ENCODE assay signal across 8 cellular contexts in the genomic region with DNA sequence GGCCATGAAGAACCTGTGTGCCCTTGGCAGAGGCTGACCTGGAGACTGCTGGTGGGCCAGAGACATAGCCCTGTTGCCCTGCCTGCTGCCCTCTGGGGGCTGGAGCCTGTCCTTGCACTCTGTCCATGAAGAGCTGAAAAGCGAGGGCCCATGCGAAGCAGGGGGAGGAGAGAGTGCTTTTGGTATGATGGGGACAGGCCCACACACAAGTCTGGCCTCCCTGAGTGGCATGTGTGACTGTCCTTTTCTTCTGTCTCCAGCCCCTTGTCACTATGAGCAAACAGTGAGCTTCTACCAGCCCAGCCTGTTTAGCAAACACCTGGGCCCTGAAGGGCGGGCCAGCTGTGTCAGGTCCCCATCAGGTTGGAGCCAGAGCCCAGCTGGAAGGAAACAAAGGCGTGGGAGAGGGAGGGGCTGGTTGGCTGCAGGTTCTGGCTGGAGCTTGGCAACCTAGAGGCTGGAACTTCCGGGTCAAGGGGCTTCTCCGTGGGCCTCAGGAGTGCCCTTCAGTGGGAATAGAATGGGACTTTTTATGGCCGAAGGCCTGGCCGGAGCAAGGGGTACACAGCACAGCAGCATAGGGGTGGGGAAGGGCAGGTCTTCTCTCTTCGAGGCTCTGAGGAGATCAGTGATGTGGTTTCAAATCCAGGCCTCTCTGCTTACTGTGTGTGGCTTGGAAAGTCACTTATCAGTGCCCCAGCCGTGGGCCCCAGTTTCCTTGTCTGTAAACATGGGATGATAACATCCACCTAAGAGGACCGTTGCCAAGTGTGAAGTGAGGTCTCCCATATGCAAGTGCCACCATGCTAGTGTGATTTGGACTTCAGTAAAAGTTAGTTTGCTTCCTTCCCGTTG. TPM values are rescaled to one million over a fixed set of nuclear protein-coding genes. Genes with fewer than 3 reads are reported as not detected.
DNase-seq lines count a peak whose midpoint lies in the region; ATAC-seq, FAIRE-seq and TF ChIP-seq lines count a peak whose summit lies in the region.

No MANE protein-coding gene starts in this region.

- H2AK5ac ChIP-seq in mesenchymal stem cell (ENCODE audit: low read length, severe bottlenecking): no peak overlapping the region

- no peak overlapping the region for H3K18ac ChIP-seq in mesenchymal stem cell (ENCODE audit: low read depth in 1 of 2, low read length in 2 of 2)

- no peak overlapping the region for H3K4me2 ChIP-seq in mesenchymal stem cell (ENCODE audit: low read length, poor library complexity, severe bottlenecking)

- no peak overlapping the region for H3K14ac ChIP-seq in mesenchymal stem cell (ENCODE audit: low read length in 2 of 2)

- TF ChIP-seq CTCF in bronchial epithelial cell (IDR thresholded peaks at IDR 0.05; ENCODE audit: insufficient read depth, low read length, severe bottlenecking): peak; percentile 79

- no peak overlapping the region for H4K91ac ChIP-seq in mesenchymal stem cell (ENCODE audit: low read length)

- peaks cover 59% of the 10 kb centered on the region for H3K79me1 ChIP-seq in mesenchymal stem cell (replicated peaks; ENCODE audit: low read length, poor library complexity, severe bottlenecking)

- H2BK120ac ChIP-seq in mesenchymal stem cell (ENCODE audit: low read depth, low read length): no peak overlapping the region

- H2BK12ac ChIP-seq in mesenchymal stem cell (ENCODE audit: low read length in 2 of 2): peak overlapping the region in 1 of 2 experiments; percentile 22

- H2BK15ac ChIP-seq in mesenchymal stem cell (ENCODE audit: low read depth, poor library complexity, severe bottlenecking): no peak overlapping the region

- ATAC-seq in HG03175 (IDR thresholded peaks at IDR 0.05; ENCODE audit: unreplicated experiment): peak; percentile 76
- no peak for ATAC-seq in GM21360 (IDR thresholded peaks at IDR 0.05; ENCODE audit: unreplicated experiment)

- no peak for TF ChIP-seq POLR2A in GM12891 (IDR thresholded peaks at IDR 0.05; ENCODE audit: low read depth, low read length)

- peaks cover 1% of the 10 kb centered on the region for H3K36me3 ChIP-seq in bronchial epithelial cell (ENCODE audit: control insufficient read depth, insufficient read depth, low read length)
- H3K36me3 ChIP-seq in mesenchymal stem cell (ENCODE audit: control insufficient read depth in 1 of 2, insufficient read depth in 2 of 2, low read depth in 1 of 2, low read length in 2 of 2): peaks cover 25 to 33% of the 10 kb centered on the region in 2 experiments

- H3K4me3 ChIP-seq in bronchial epithelial cell (ENCODE audit: low read depth, low read length) (no peak overlapping the region), mesenchymal stem cell (ENCODE audit: insufficient read depth in 1 of 2, low read depth in 1 of 2, low read length in 2 of 2) (no peak overlapping the region)

- H3K4ac ChIP-seq in mesenchymal stem cell (ENCODE audit: low read depth in 1 of 2, low read length in 2 of 2): no peak overlapping the region

- no peak overlapping the region for H3K27ac ChIP-seq in mesenchymal stem cell (ENCODE audit: low read length, poor library complexity, severe bottlenecking)

- no peak overlapping the region for H2BK5ac ChIP-seq in mesenchymal stem cell (ENCODE audit: low read depth, low read length, poor library complexity, severe bottlenecking)

- peaks cover 17% of the 10 kb centered on the region for H3K4me1 ChIP-seq in mesenchymal stem cell (ENCODE audit: control insufficient read depth, insufficient read depth, low read depth, low read length)

- H3K9ac ChIP-seq in mesenchymal stem cell (ENCODE audit: low read length): no peak overlapping the region

- no peak overlapping the region for H4K8ac ChIP-seq in mesenchymal stem cell (ENCODE audit: low read length)

- H3K23ac ChIP-seq in mesenchymal stem cell (ENCODE audit: low read length in 2 of 2): no peak overlapping the region

- WGBS in mesenchymal stem cell: 85% methylated on average over 12 of the region's 12 CpGs

- no peaks in the 10 kb centered on the region for H3K9me3 ChIP-seq in mesenchymal stem cell (ENCODE audit: control insufficient read depth, low read length)

- DNase-seq in AG20443 (ENCODE audit: low spot score): peak; percentile 53
- peak; percentile 69 for DNase-seq in GM12891 (ENCODE audit: insufficient read length, low spot score)
- DNase-seq in RPMI7951 (ENCODE audit: low read depth): peak; percentile 16
- peak; percentile 52 for DNase-seq in bronchial epithelial cell (ENCODE audit: low read depth)
- peak; percentile 58 for DNase-seq in mesenchymal stem cell
- no peak for DNase-seq in cerebellar nuclear complex (lab: John Stamatoyannopoulos, UW)

- H3K27me3 ChIP-seq in bronchial epithelial cell (ENCODE audit: control insufficient read depth, insufficient read depth, low read length) (no peaks in the 10 kb centered on the region), mesenchymal stem cell (ENCODE audit: control insufficient read depth in 1 of 2, insufficient read depth in 1 of 2, low read length in 2 of 2) (no peaks in the 10 kb centered on the region)

- no peak overlapping the region for H2AFZ ChIP-seq in mesenchymal stem cell (ENCODE audit: low read depth, low read length)

- FAIRE-seq in GM12891 (lab: Jason Lieb, UNC): peak; percentile 38
- no peak for FAIRE-seq in bronchial epithelial cell (lab: Jason Lieb, UNC)

TF ChIP-seq in GM12891, 5 proteins besides CTCF, POLR2A, EP300 and RAD21:
- TF ChIP-seq PAX5 (IDR thresholded peaks at IDR 0.05; ENCODE audit: insufficient read depth, low read length, severe bottlenecking) (no peak), POU2F2 (IDR thresholded peaks at IDR 0.05; ENCODE audit: low read depth, low read length) (no peak), POLR2AphosphoS5 (IDR thresholded peaks at IDR 0.05; ENCODE audit: low read depth, low read length) (no peak), TAF1 (IDR thresholded peaks at IDR 0.05; ENCODE audit: low read depth, low read length) (no peak), SPI1 (IDR thresholded peaks at IDR 0.05; ENCODE audit: low read depth, low read length) (no peak)

RNA-seq across cellular contexts. Expression of gene QSOX1, which starts 14.3 kb away (rescaled TPM):
- polyA plus RNA-seq in GM12891 (2012; ENCODE audit: low read depth, missing spikeins): 26.0 TPM
- total RNA-seq in RPMI7951 (2014; rRNA removed; shearing (Covaris generic)): 53.3 and 62.4 TPM in 2 replicates
- 134 and 196 TPM in 2 replicates for total RNA-seq in bronchial epithelial cell
- polyA plus RNA-seq in mesenchymal stem cell (2013, experiment 1 of 2): 320 TPM
- polyA plus RNA-seq in mesenchymal stem cell (2013, experiment 2 of 2): 317 TPM

Comparison
In these comparisons a context has a peak if more than half of its experiments do, and no peak if none do; other contexts are left out.
1. DNase-seq: peak in AG20443 (single experiment), GM12891 (single experiment), RPMI7951 (single experiment), bronchial epithelial cell (single experiment) and mesenchymal stem cell (single experiment); none in cerebellar nuclear complex (0 of 2).